8 cellular contexts compared by ENCODE assay signal in the genomic region with DNA sequence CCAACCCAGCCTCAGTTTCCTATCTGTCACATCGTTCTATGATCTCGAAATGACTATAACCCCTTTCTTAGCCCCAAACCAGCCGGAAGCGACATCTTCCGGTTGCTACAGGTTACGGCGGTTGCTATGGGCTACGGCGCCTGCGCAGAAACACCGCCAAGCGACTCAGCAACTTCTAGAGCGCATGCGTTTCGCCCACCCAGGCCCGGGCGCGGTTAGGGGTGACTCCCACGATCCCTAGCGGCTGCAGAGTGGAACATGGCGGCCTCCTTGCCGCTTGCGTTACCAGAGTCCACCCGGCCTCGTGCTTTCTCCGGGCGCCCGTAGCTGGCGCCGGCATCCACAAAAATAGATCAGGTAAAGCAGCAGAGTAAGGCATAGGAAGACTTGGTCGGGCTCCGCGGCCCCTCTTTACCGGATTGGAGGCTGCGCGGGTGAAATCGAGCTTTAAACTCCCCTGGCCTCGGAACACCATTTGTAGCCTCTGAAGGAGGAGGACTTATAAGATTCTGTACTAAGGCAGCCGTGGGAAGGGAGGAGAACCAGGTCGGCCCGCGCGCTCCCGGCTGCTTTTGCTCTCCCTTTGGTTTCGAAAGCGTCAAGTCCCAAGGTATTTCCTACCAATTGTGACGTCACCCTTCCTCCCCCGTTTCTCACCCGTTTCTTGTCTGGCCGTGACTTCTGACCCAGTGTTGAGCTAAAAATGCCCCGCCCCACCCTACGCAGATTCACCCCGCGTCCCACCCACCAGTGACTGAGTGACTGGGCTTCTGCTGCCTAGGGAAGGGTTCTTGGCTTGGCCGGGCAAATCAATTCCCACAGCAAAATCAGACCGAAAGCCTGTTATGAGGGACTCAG. TPM values are rescaled to one million over a fixed set of nuclear protein-coding genes. Genes with fewer than 3 reads are reported as not detected.
DNase-seq lines count a peak whose midpoint lies in the region; ATAC-seq, FAIRE-seq and TF ChIP-seq lines count a peak whose summit lies in the region.

No MANE protein-coding gene starts in this region.

- peak; percentile 91 for ATAC-seq in HG02798 (IDR thresholded peaks at IDR 0.05; ENCODE audit: poor library complexity, unreplicated experiment)
- ATAC-seq in heart left ventricle: peak; percentile 90 to 93 (median 91)

- intact Hi-C loops in adrenal gland (cut with DNase I) (loop anchor here in 1 of 2 donors (5.0 kb wide), 1 partner anchor 62 kb away; no protein-coding TSS in a partner anchor), heart left ventricle (cut with DNase I) (loop anchor here in 8 of 10 donors (1.0 to 5.0 kb wide), 4 partner anchors 47 to 67 kb away; a partner anchor contains a TSS)

- no peaks in the 10 kb centered on the region for H3K9me3 ChIP-seq in adrenal gland (replicated peaks in 1 of 3)
- H3K9me3 ChIP-seq in heart left ventricle: no peaks in the 10 kb centered on the region

- TF ChIP-seq POLR2A in GM12892 (IDR thresholded peaks at IDR 0.05; ENCODE audit: low read depth, low read length): peak; percentile 97
- peak; percentile 95 to 96 for TF ChIP-seq POLR2A in adrenal gland (IDR thresholded peaks at IDR 0.05)
- peak; percentile 78 to 79 for TF ChIP-seq POLR2A in heart left ventricle (IDR thresholded peaks at IDR 0.05)

- H3K27me3 ChIP-seq in adrenal gland: no peaks in the 10 kb centered on the region
- H3K27me3 ChIP-seq in heart left ventricle: no peaks in the 10 kb centered on the region

- H3K4me1 Mint-ChIP-seq in type B pancreatic cell (ENCODE audit: unreplicated experiment): peaks cover 19% of the 10 kb centered on the region

- H3K27ac Mint-ChIP-seq in type B pancreatic cell: no peak overlapping the region

- H3K4me3 ChIP-seq in adrenal gland (peak overlapping the region; percentile 67 to 99 (median 75)), heart left ventricle (peak overlapping the region; percentile 60 to 96 (median 78))

- H3K27me3 Mint-ChIP-seq in type B pancreatic cell: peaks cover 10% of the 10 kb centered on the region

- DNase-seq in GM12892 (ENCODE audit: insufficient read length) (peak; percentile 96), NCI-H1436 (lab: John Stamatoyannopoulos, UW) (peak; percentile 94), SW 1271 (lab: John Stamatoyannopoulos, UW) (peak; percentile 91 to 95), adrenal gland (peak; percentile 97 to 99 (median 98)), heart left ventricle (peak; percentile 98 to 99 (median 98)), pons (ENCODE audit: low spot score) (peak; percentile 96), type B pancreatic cell (ENCODE audit: extremely low spot score, unreplicated experiment) (peak; percentile 98)

- H3K36me3 ChIP-seq in adrenal gland (replicated peaks in 1 of 2) (no peaks in the 10 kb centered on the region), heart left ventricle (no peaks in the 10 kb centered on the region)

- no peak overlapping the region for H3K4me3 Mint-ChIP-seq in type B pancreatic cell

- peak; percentile 100 for FAIRE-seq in GM12892 (lab: Jason Lieb, UNC)

- H3K4me1 ChIP-seq in adrenal gland (replicated peaks in 1 of 2): peaks cover 21 to 57% of the 10 kb centered on the region in 2 donors
- H3K4me1 ChIP-seq in heart left ventricle: peaks cover 22 to 90% (median 72%) of the 10 kb centered on the region in 12 donors

- peak overlapping the region; percentile 92 to 100 (median 99) for H3K27ac ChIP-seq in adrenal gland
- peak overlapping the region; percentile 96 to 100 (median 99) for H3K27ac ChIP-seq in heart left ventricle

- H3K36me3 Mint-ChIP-seq in type B pancreatic cell: no peaks in the 10 kb centered on the region

- 0 to 1% (median 1%) methylated on average over 25 to 56 of the region's 56 CpGs for WGBS in adrenal gland, 4 donors
- WGBS in heart left ventricle, 4 donors: 0% methylated on average over 47 to 56 of the region's 56 CpGs

- no peaks in the 10 kb centered on the region for H3K9me3 Mint-ChIP-seq in type B pancreatic cell

- TF ChIP-seq CTCF in adrenal gland (IDR thresholded peaks at IDR 0.05): peak in 5 of 6 experiments; percentile 36 to 68 (median 50)
- TF ChIP-seq CTCF in heart left ventricle (IDR thresholded peaks at IDR 0.05): peak in 9 of 12 donors; percentile 10 to 50 (median 29)
- peak; percentile 58 for TF ChIP-seq CTCF in type B pancreatic cell (conservative IDR thresholded peaks at IDR 0.05)

RNA-seq across cellular contexts. Expression of a gene that starts 3.5 kb away (rescaled TPM):
- polyA plus RNA-seq in GM12892 (2012; ENCODE audit: missing spikeins): 1.1 TPM
- total RNA-seq in adrenal gland (1 to 10 TPM in 6 of 8 donors, under 1 TPM in 2; 0.43 to 7.6 (median 2.3) TPM), heart left ventricle (1 to 10 TPM in 8 of 9 donors, under 1 TPM in 1; 0.65 to 4.2 (median 2.1) TPM), type B pancreatic cell (ENCODE audit: low replicate concordance) (4.9 and 7.4 TPM in 2 replicates)
- polyA plus RNA-seq in adrenal gland (1 to 10 TPM; 2.4 to 3.8 (median 3.0) TPM), heart left ventricle (1 to 10 TPM; 1.8 to 3.6 TPM)

RNA-seq across cellular contexts. Expression of a gene that starts 59.3 kb away (rescaled TPM):
- 0.04 TPM for polyA plus RNA-seq in GM12892 (2012; ENCODE audit: missing spikeins)
- total RNA-seq in adrenal gland (10 to 100 TPM in 2 of 8 donors, 1 to 10 TPM in 6; 3.3 to 18.9 (median 6.7) TPM), heart left ventricle (10 to 100 TPM in 7 of 9 donors, 1 to 10 TPM in 2; 6.5 to 17.4 (median 11.7) TPM), type B pancreatic cell (ENCODE audit: low replicate concordance) (2.7 and 3.6 TPM in 2 replicates)
- polyA plus RNA-seq in adrenal gland (10 to 100 TPM in 1 of 3 donors, 1 to 10 TPM in 2; 2.1 to 12.8 (median 4.2) TPM), heart left ventricle (1 to 10 TPM; 4.3 to 5.8 TPM)

Comparison
In these comparisons a context has a peak if more than half of its experiments do, and no peak if none do; other contexts are left out.
1. Peak in every context shown above with its lines: DNase-seq, ATAC-seq, H3K4me3 ChIP-seq and H3K27ac ChIP-seq.